ENCODE assay signal across 8 cellular contexts in genomic region chr1:247078315-247079140, GRCh38.
A peak's percentile ranks its signal among the peaks of the same experiment; 100 is the strongest.
DNase-seq lines count a peak whose midpoint lies in the region; ATAC-seq and TF ChIP-seq lines count a peak whose summit lies in the region.

ZNF670 (minus strand) TSS chr1:247078811; CDS start chr1:247078596, 215 bp downstream.

- DNase-seq in AML-193 (lab: John Stamatoyannopoulos, UW) (peak; percentile 88 to 91), NCI-H446 (lab: John Stamatoyannopoulos, UW) (peak; percentile 92 to 95), choroid plexus epithelial cell (ENCODE audit: low read depth) (peak; percentile 97), left kidney (ENCODE audit: low read depth, low spot score) (peak; percentile 99)
- DNase-seq in activated CD4-positive, alpha-beta T cell treated with anti-CD3 and anti-CD28 coated beads for 1 hour: peak; percentile 69
- peak; percentile 93 for DNase-seq in stimulated activated CD4-positive, alpha-beta T cell treated with anti-CD3 and anti-CD28 coated beads, Interleukin-1b, Interleukin-23, amount 100 ng/mL, for 48 hours

- ATAC-seq in GM19043 (IDR thresholded peaks at IDR 0.05; ENCODE audit: low read depth, unreplicated experiment): peak; percentile 99
- ATAC-seq in HG03354 (IDR thresholded peaks at IDR 0.05; ENCODE audit: poor library complexity, severe bottlenecking, unreplicated experiment): peak; percentile 99

- TF ChIP-seq CTCF in choroid plexus epithelial cell (conservative IDR thresholded peaks at IDR 0.05; ENCODE audit: low read depth, low read length): no peak

- peak within 1 kb of the TSS; percentile 91 for H3K4me3 ChIP-seq in choroid plexus epithelial cell (ENCODE audit: low read depth, low read length)

Comparison
In these comparisons a context has a peak if more than half of its experiments do, and no peak if none do; other contexts are left out.
1. Peak in every context shown above with its lines: DNase-seq, ATAC-seq and H3K4me3 ChIP-seq.